ENCODE assay signal across 15 cellular contexts in genomic region chr12:111454716-111455447, GRCh38. TPM values are rescaled to one million over a fixed set of nuclear protein-coding genes. Genes with fewer than 3 reads are reported as not detected.
DNase-seq lines count a peak whose midpoint lies in the region; ATAC-seq lines count a peak whose summit lies in the region.
"Had no signal": no experiment of that assay in that cellular context is flagged by ENCODE, and none has a peak within 500 bp of the region (broad histone marks: within the 10 kb centered on the region; RNA-seq: fewer than 3 reads in every experiment).

No MANE protein-coding gene starts in this region.

- H3K4me3 Mint-ChIP-seq in activated T-cell treated with anti-CD3 and anti-CD28 coated beads, Interleukin-2, amount 50 U/mL, for 72 hours: no peak overlapping the region
- H3K4me3 Mint-ChIP-seq in activated CD8-positive, alpha-beta T cell treated with anti-CD3 and anti-CD28 coated beads, Interleukin-2, amount 10 ng/mL, durations not matched to agents 7 days and 5 days: no peak overlapping the region
- no peak overlapping the region for H3K4me3 Mint-ChIP-seq in stimulated activated naive CD8-positive, alpha-beta T cell treated with anti-CD3 and anti-CD28 coated beads, Interleukin-15, amount 100 ng/mL, for 72 hours

- peak overlapping the region; percentile 20 for H3K27ac Mint-ChIP-seq in activated T-cell treated with anti-CD3 and anti-CD28 coated beads, Interleukin-2, amount 50 U/mL, for 72 hours
- peak overlapping the region; percentile 48 for H3K27ac Mint-ChIP-seq in activated CD8-positive, alpha-beta T cell treated with anti-CD3 and anti-CD28 coated beads, Interleukin-2, amount 10 ng/mL, durations not matched to agents 7 days and 5 days
- peak overlapping the region in 1 of 2 donors; percentile 55 for H3K27ac Mint-ChIP-seq in stimulated activated naive CD8-positive, alpha-beta T cell treated with anti-CD3 and anti-CD28 coated beads, Interleukin-15, amount 100 ng/mL, for 72 hours

- H3K9me3 Mint-ChIP-seq in activated T-cell treated with anti-CD3 and anti-CD28 coated beads, Interleukin-2, amount 50 U/mL, for 72 hours: no peaks in the 10 kb centered on the region
- H3K9me3 Mint-ChIP-seq in activated CD8-positive, alpha-beta T cell treated with anti-CD3 and anti-CD28 coated beads, Interleukin-2, amount 10 ng/mL, durations not matched to agents 7 days and 5 days (ENCODE audit: insufficient read depth): no peaks in the 10 kb centered on the region
- H3K9me3 Mint-ChIP-seq in stimulated activated naive CD8-positive, alpha-beta T cell treated with anti-CD3 and anti-CD28 coated beads, Interleukin-15, amount 100 ng/mL, for 72 hours: no peaks in the 10 kb centered on the region

- DNase-seq in activated T-cell treated with anti-CD3 and anti-CD28 coated beads, Interleukin-2, amount 50 U/mL, for 72 hours: no peak
- DNase-seq in activated T-cell treated with anti-CD3 and anti-CD28 coated beads, Interleukin-2, amount 50 U/mL, for 48 hours: no peak
- DNase-seq in activated CD8-positive, alpha-beta T cell treated with anti-CD3 and anti-CD28 coated beads, Interleukin-2, amount 10 ng/mL, durations not matched to agents 7 days and 5 days: peak; percentile 18
- DNase-seq in islet precursor cell (peak; percentile 51), DMS 273 (lab: John Stamatoyannopoulos, UW; ENCODE audit: unreplicated experiment) (no peak), nucleus accumbens (lab: John Stamatoyannopoulos, UW) (no peak)
- DNase-seq in stimulated activated naive CD8-positive, alpha-beta T cell treated with anti-CD3 and anti-CD28 coated beads, Interleukin-15, amount 100 ng/mL, for 72 hours: no peak
- DNase-seq: activated CD4-positive, alpha-beta T cell treated with anti-CD3 and anti-CD28 coated beads for 1 hour; activated effector memory CD4-positive, alpha-beta T cell treated with anti-CD3 and anti-CD28 coated beads, Interleukin-2, amount 50 U/mL, for 16 hours; caudate nucleus; erythroblast; MV-4-11; SW 1271 had no signal

- peaks cover 4 to 22% of the 10 kb centered on the region in 2 donors for H3K36me3 Mint-ChIP-seq in activated T-cell treated with anti-CD3 and anti-CD28 coated beads, Interleukin-2, amount 50 U/mL, for 72 hours (ENCODE audit: insufficient read depth in 2 of 2)
- peaks cover 46% of the 10 kb centered on the region for H3K36me3 Mint-ChIP-seq in activated CD8-positive, alpha-beta T cell treated with anti-CD3 and anti-CD28 coated beads, Interleukin-2, amount 10 ng/mL, durations not matched to agents 7 days and 5 days (ENCODE audit: low read depth)

- H3K27me3 Mint-ChIP-seq in activated T-cell treated with anti-CD3 and anti-CD28 coated beads, Interleukin-2, amount 50 U/mL, for 72 hours (ENCODE audit: low read depth): no peaks in the 10 kb centered on the region
- no peaks in the 10 kb centered on the region for H3K27me3 Mint-ChIP-seq in activated CD8-positive, alpha-beta T cell treated with anti-CD3 and anti-CD28 coated beads, Interleukin-2, amount 10 ng/mL, durations not matched to agents 7 days and 5 days (ENCODE audit: low read depth)
- no peaks in the 10 kb centered on the region for H3K27me3 Mint-ChIP-seq in stimulated activated naive CD8-positive, alpha-beta T cell treated with anti-CD3 and anti-CD28 coated beads, Interleukin-15, amount 100 ng/mL, for 72 hours

- POLR2A ChIA-PET in activated CD8-positive, alpha-beta T cell treated with anti-CD3 and anti-CD28 coated beads, Interleukin-2, amount 10 ng/mL, durations not matched to agents 7 days and 5 days (lab: Charles Lee): interaction anchor here (0.5 kb wide), 1 partner anchor 11 kb away, joined by 4 read pairs; no protein-coding TSS in a partner anchor

- CTCF ChIA-PET in activated CD8-positive, alpha-beta T cell treated with anti-CD3 and anti-CD28 coated beads, Interleukin-2, amount 10 ng/mL, durations not matched to agents 7 days and 5 days (lab: Charles Lee): interaction anchor here (1.5 to 28.2 kb wide), 2 partner anchors 51 to 75 kb away, joined by 6 to 1088 read pairs; partner anchors contain the start of gene SH2B3

- ATAC-seq in activated T-cell treated with anti-CD3 and anti-CD28 coated beads, Interleukin-2, amount 50 U/mL, for 72 hours (replicated peaks in 1 of 2): peak in 1 of 2 donors; percentile 27
- no peak for ATAC-seq in activated CD8-positive, alpha-beta T cell treated with anti-CD3 and anti-CD28 coated beads, Interleukin-2, amount 10 ng/mL, durations not matched to agents 7 days and 5 days
- peak; percentile 19 for ATAC-seq in stimulated activated naive CD8-positive, alpha-beta T cell treated with anti-CD3 and anti-CD28 coated beads, Interleukin-15, amount 100 ng/mL, for 72 hours
- no peak for ATAC-seq in HG03457 (IDR thresholded peaks at IDR 0.05; ENCODE audit: unreplicated experiment)
- ATAC-seq: GM12878 had no signal

- peaks cover 16% of the 10 kb centered on the region for H3K4me1 Mint-ChIP-seq in activated T-cell treated with anti-CD3 and anti-CD28 coated beads, Interleukin-2, amount 50 U/mL, for 72 hours (ENCODE audit: low read depth)
- peaks cover 26% of the 10 kb centered on the region for H3K4me1 Mint-ChIP-seq in activated CD8-positive, alpha-beta T cell treated with anti-CD3 and anti-CD28 coated beads, Interleukin-2, amount 10 ng/mL, durations not matched to agents 7 days and 5 days (ENCODE audit: low read depth)
- peaks cover 34% of the 10 kb centered on the region for H3K4me1 Mint-ChIP-seq in stimulated activated naive CD8-positive, alpha-beta T cell treated with anti-CD3 and anti-CD28 coated beads, Interleukin-15, amount 100 ng/mL, for 72 hours

RNA-seq across cellular contexts. Expression of gene SH2B3, which starts 49.2 kb away (rescaled TPM):
- total RNA-seq in activated T-cell treated with anti-CD3 and anti-CD28 coated beads, Interleukin-2, amount 50 U/mL, for 72 hours: 10 to 100 TPM; 33.3 to 37.4 TPM
- total RNA-seq in activated CD8-positive, alpha-beta T cell treated with anti-CD3 and anti-CD28 coated beads, Interleukin-2, amount 10 ng/mL, durations not matched to agents 7 days and 5 days: 10 to 100 TPM; 49.9 to 50.9 TPM

Comparison
In these comparisons a context has a peak if more than half of its experiments do, and no peak if none do; other contexts are left out.
1. DNase-seq: peak in activated CD8-positive, alpha-beta T cell treated with anti-CD3 and anti-CD28 coated beads, Interleukin-2, amount 10 ng/mL, durations not matched to agents 7 days and 5 days (single experiment) and islet precursor cell (single experiment); none in activated T-cell treated with anti-CD3 and anti-CD28 coated beads, Interleukin-2, amount 50 U/mL, for 72 hours (0 of 2), activated T-cell treated with anti-CD3 and anti-CD28 coated beads, Interleukin-2, amount 50 U/mL, for 48 hours (0 of 2), stimulated activated naive CD8-positive, alpha-beta T cell treated with anti-CD3 and anti-CD28 coated beads, Interleukin-15, amount 100 ng/mL, for 72 hours (0 of 2), DMS 273 (single experiment) and nucleus accumbens (0 of 56).